1 cellular context compared by ENCODE assay signal in the genomic region with DNA sequence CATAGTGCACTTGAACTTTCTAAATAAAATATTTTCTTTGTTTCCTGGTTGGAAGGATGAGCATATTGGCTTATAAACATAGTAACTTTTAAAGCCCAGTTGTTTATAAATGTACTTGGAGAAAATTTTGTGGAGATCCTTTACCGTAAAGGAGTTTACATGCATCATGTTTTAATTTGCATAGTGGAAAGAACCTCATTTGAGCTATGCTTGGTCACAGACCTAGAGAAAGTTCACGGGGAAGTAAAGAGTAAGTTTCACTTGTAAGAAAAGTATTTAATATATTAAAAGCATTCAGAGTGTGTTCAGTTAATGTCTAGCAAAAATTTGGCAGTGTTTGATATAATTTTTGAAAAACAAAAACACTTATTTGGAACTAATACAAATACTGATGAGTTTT.
TF ChIP-seq lines count a peak whose summit lies in the region.

No MANE protein-coding gene starts in this region.

TF ChIP-seq in GM23338, 12 proteins besides CTCF, POLR2A, EP300 and RAD21 (continued from another document):
- TF ChIP-seq, protein P1, sequence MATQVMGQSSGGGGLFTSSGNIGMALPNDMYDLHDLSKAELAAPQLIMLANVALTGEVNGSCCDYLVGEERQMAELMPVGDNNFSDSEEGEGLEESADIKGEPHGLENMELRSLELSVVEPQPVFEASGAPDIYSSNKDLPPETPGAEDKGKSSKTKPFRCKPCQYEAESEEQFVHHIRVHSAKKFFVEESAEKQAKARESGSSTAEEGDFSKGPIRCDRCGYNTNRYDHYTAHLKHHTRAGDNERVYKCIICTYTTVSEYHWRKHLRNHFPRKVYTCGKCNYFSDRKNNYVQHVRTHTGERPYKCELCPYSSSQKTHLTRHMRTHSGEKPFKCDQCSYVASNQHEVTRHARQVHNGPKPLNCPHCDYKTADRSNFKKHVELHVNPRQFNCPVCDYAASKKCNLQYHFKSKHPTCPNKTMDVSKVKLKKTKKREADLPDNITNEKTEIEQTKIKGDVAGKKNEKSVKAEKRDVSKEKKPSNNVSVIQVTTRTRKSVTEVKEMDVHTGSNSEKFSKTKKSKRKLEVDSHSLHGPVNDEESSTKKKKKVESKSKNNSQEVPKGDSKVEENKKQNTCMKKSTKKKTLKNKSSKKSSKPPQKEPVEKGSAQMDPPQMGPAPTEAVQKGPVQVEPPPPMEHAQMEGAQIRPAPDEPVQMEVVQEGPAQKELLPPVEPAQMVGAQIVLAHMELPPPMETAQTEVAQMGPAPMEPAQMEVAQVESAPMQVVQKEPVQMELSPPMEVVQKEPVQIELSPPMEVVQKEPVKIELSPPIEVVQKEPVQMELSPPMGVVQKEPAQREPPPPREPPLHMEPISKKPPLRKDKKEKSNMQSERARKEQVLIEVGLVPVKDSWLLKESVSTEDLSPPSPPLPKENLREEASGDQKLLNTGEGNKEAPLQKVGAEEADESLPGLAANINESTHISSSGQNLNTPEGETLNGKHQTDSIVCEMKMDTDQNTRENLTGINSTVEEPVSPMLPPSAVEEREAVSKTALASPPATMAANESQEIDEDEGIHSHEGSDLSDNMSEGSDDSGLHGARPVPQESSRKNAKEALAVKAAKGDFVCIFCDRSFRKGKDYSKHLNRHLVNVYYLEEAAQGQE (IDR thresholded peaks at IDR 0.05; ENCODE audit: unreplicated experiment) = no peak
- TF ChIP-seq POLR2AphosphoS5 (IDR thresholded peaks at IDR 0.05; ENCODE audit: low read depth) (no peak), ZNF114 (CRISPR knock-in tag; IDR thresholded peaks at IDR 0.05) (no peak), ZNF331 (CRISPR knock-in tag; IDR thresholded peaks at IDR 0.05; ENCODE audit: low read depth) (no peak), STAT1 (IDR thresholded peaks at IDR 0.05; ENCODE audit: unreplicated experiment) (no peak)
